In the genomic region with DNA sequence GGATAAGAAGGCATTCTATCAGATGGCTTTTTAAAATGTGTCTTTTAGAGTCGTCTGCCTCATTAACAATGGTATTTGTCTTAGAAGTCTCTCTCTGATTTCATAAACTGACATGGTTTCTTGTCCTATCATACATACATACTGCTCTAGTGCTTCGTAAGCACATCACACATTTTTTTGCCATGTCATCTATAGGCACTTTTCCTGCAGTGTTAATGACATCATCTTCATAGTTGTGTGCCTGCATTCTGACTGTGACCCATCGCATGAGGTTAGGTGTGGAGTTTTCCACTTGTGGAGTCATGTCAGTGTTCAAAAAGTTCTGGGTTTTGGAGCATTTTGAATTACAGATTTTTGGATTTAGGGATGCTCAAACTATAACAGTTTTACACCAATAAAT, we compare ENCODE assay signal across 16 cellular contexts.
DNase-seq lines count a peak whose midpoint lies in the region; ATAC-seq, FAIRE-seq and TF ChIP-seq lines count a peak whose summit lies in the region.
"Had no signal": no experiment of that assay in that cellular context is flagged by ENCODE, and none has a peak within 500 bp of the region (broad histone marks: within the 10 kb centered on the region; RNA-seq: fewer than 3 reads in every experiment).

No MANE protein-coding gene starts in this region.

- intact Hi-C loops in body of pancreas (cut with DNase I) = no loop called here

- no peak for TF ChIP-seq CTCF in body of pancreas (IDR thresholded peaks at IDR 0.05)

- ATAC-seq in HG02852 (IDR thresholded peaks at IDR 0.05; ENCODE audit: unreplicated experiment) (no peak), body of pancreas (no peak)

- H3K36me3 ChIP-seq in body of pancreas (replicated peaks in 1 of 2; ENCODE audit: insufficient read depth in 1 of 2, low read depth in 2 of 2) = no peaks in the 10 kb centered on the region

- no peak overlapping the region for H3K4me3 ChIP-seq in body of pancreas

- DNase-seq in DMS53 (lab: John Stamatoyannopoulos, UW) (peak; percentile 9), DMS53 treated with DMSO at 0.1 percent for 48 hours (lab: John Stamatoyannopoulos, UW; ENCODE audit: unreplicated experiment) (no peak), ELR (ENCODE audit: low read depth) (peak; percentile 36), RKO (ENCODE audit: low spot score) (peak; percentile 3), urothelium cell line (ENCODE audit: low spot score) (peak; percentile 2), NCI-H774 (lab: John Stamatoyannopoulos, UW) (no peak), body of pancreas (no peak)
- DNase-seq: C1 segment of cervical spinal cord; Calu3; CD4-positive, alpha-beta T cell; DND-41 had no signal

- no peak for FAIRE-seq in urothelium cell line (lab: Jason Lieb, UNC)
- FAIRE-seq: GM18507, H54 had no signal

- no peaks in the 10 kb centered on the region for H3K27me3 ChIP-seq in body of pancreas

- no peaks in the 10 kb centered on the region for H3K4me1 ChIP-seq in body of pancreas

- H3K9me3 ChIP-seq in body of pancreas = no peaks in the 10 kb centered on the region

- no peak overlapping the region for H3K27ac ChIP-seq in body of pancreas
- H3K27ac ChIP-seq: 22Rv1, KMS-11 had no signal

- no peak for TF ChIP-seq POLR2A in body of pancreas (IDR thresholded peaks at IDR 0.05)

- WGBS in body of pancreas, 2 donors = 63 to 64% methylated on average over 3 of the region's 3 CpGs

Comparison
In these comparisons a context has a peak if more than half of its experiments do, and no peak if none do; other contexts are left out.
1. DNase-seq: peak in DMS53 (single experiment), ELR (single experiment), RKO (single experiment) and urothelium cell line (single experiment); none in DMS53 treated with DMSO at 0.1 percent for 48 hours (single experiment), NCI-H774 (single experiment) and body of pancreas (0 of 4).